Comparison of ENCODE assay signal across 8 cellular contexts in the genomic region with DNA sequence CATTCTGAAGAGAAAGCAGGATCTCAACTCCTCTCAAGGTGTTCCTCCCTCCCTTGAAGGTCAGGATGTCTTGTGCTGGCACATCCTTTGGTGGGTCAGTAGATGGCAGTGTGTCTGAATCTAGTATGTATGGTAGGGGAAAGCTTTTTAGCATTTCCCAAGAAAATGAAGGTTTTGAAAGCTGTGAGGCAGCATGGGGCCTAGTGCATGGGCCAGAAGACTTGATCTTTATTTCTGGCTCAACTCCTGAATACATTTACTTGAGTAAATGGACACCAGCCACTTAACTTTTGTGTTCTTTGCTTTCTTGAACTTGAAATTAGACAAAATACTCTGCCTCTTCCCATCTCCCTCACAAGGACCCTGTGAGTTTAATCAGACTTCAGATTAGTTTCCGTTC.
DNase-seq lines count a peak whose midpoint lies in the region; ATAC-seq and TF ChIP-seq lines count a peak whose summit lies in the region.

No MANE protein-coding gene starts in this region.

- H2AFZ ChIP-seq in OCI-LY1 (ENCODE audit: low read length), result no peak overlapping the region

- H3K79me2 ChIP-seq in OCI-LY1 (ENCODE audit: insufficient read depth, low read length), result no peaks in the 10 kb centered on the region

- H3K27me3 ChIP-seq in OCI-LY1 (ENCODE audit: insufficient read depth, low read length) (no peaks in the 10 kb centered on the region), prostate gland (replicated peaks; ENCODE audit: insufficient read depth) (no peaks in the 10 kb centered on the region)

- H3K36me3 ChIP-seq in OCI-LY1 (ENCODE audit: insufficient read depth, low read length), result no peaks in the 10 kb centered on the region
- H3K36me3 ChIP-seq in prostate gland, result no peaks in the 10 kb centered on the region

- intact Hi-C loops in head of caudate nucleus (cut with DNase I), result no loop called here
- intact Hi-C loops in prostate gland (cut with DNase I), result no loop called here

- no peak for TF ChIP-seq POLR2A in prostate gland (IDR thresholded peaks at IDR 0.05)

- in situ Hi-C loops in Caki2 (cut with HindIII; ENCODE audit: low pct_unique_long_range_greater_than_20kb, low sequenced_read_pairs), result no loop called here

- no peaks in the 10 kb centered on the region for H4K20me1 ChIP-seq in OCI-LY1 (ENCODE audit: insufficient read depth, low read length)

- ATAC-seq in GM19395 (IDR thresholded peaks at IDR 0.05; ENCODE audit: unreplicated experiment), result peak; percentile 91
- peak; percentile 96 for ATAC-seq in HG03378 (IDR thresholded peaks at IDR 0.05; ENCODE audit: unreplicated experiment)

- H3K9me3 ChIP-seq in OCI-LY1 (ENCODE audit: low read length), result no peaks in the 10 kb centered on the region
- no peaks in the 10 kb centered on the region for H3K9me3 ChIP-seq in prostate gland

- H3K4me2 ChIP-seq in OCI-LY1 (ENCODE audit: low read length), result no peak overlapping the region

- WGBS in prostate gland, result 51% methylated on average over 1 of the region's 1 CpG

- no peaks in the 10 kb centered on the region for H3F3A ChIP-seq in OCI-LY1 (ENCODE audit: insufficient read depth, low read length)

- H3K9me2 ChIP-seq in OCI-LY1 (ENCODE audit: low read depth, low read length), result no peaks in the 10 kb centered on the region

- peak; percentile 67 for TF ChIP-seq CTCF in OCI-LY1 (IDR thresholded peaks at IDR 0.05; ENCODE audit: low read length)
- peak in 3 of 4 experiments; percentile 10 to 54 (median 20) for TF ChIP-seq CTCF in prostate gland (IDR thresholded peaks at IDR 0.05)

- no peak overlapping the region for H3K9ac ChIP-seq in OCI-LY1 (ENCODE audit: low read length)

- DNase-seq in Caki2 (ENCODE audit: low read depth) (peak; percentile 30), head of caudate nucleus (peak in 33 of 42 donors; percentile 7 to 77 (median 43)), prostate gland (ENCODE audit: low spot score) (peak; percentile 4), DMS79 (lab: John Stamatoyannopoulos, UW) (no peak)
- DNase-seq in activated naive CD4-positive, alpha-beta T cell treated with Interleukin-2 at 50 U/mL for 16 hours, result peak; percentile 23

- H3K4me3 ChIP-seq in OCI-LY1 (ENCODE audit: low read depth, low read length, poor library complexity, severe bottlenecking), result no peak overlapping the region
- H3K4me3 ChIP-seq in prostate gland, result no peak overlapping the region

- no peak overlapping the region for H3K27ac ChIP-seq in OCI-LY1 (ENCODE audit: low read depth, low read length, poor library complexity, severe bottlenecking)
- H3K27ac ChIP-seq in prostate gland, result no peak overlapping the region

- H3K4me1 ChIP-seq in OCI-LY1 (ENCODE audit: insufficient read depth, low read length, severe bottlenecking), result no peaks in the 10 kb centered on the region
- H3K4me1 ChIP-seq in prostate gland (replicated peaks), result no peaks in the 10 kb centered on the region
